8 cellular contexts compared by ENCODE assay signal in genomic region chr11:121466063-121466794, GRCh38. TPM values are rescaled to one million over a fixed set of nuclear protein-coding genes. Genes with fewer than 3 reads are reported as not detected.
DNase-seq lines count a peak whose midpoint lies in the region; ATAC-seq and TF ChIP-seq lines count a peak whose summit lies in the region.

No MANE protein-coding gene starts in this region.

- no peak for TF ChIP-seq CTCF in C4-2B (conservative IDR thresholded peaks at IDR 0.05)

- no peaks in the 10 kb centered on the region for H3K36me3 ChIP-seq in iPS DF 6.9 (ENCODE audit: control insufficient read depth, insufficient read depth, low read length)

- DNase-seq in HPDE6-E6E7 (ENCODE audit: extremely low spot score) (peak; percentile 91), astrocyte of the hippocampus (ENCODE audit: low read depth, low spot score) (peak; percentile 98), iPS DF 6.9 (ENCODE audit: low read depth, low spot score) (peak; percentile 76), skeletal muscle cell (ENCODE audit: low read depth) (peak; percentile 74)

- H3K4me3 ChIP-seq in iPS DF 6.9 (ENCODE audit: low read length): no peak overlapping the region
- H3K4me3 ChIP-seq in skeletal muscle cell (ENCODE audit: low read depth, low read length): no peak overlapping the region

- no peak for ATAC-seq in GM18519 (IDR thresholded peaks at IDR 0.05; ENCODE audit: low FRiP score, unreplicated experiment)
- no peak for ATAC-seq in HG02973 (IDR thresholded peaks at IDR 0.05; ENCODE audit: unreplicated experiment)

- peak overlapping the region; percentile 52 for H3K27ac ChIP-seq in C4-2B
- peak overlapping the region; percentile 29 for H3K27ac ChIP-seq in iPS DF 6.9 (ENCODE audit: low read length)

- no peaks in the 10 kb centered on the region for H3K9me3 ChIP-seq in iPS DF 6.9 (ENCODE audit: control insufficient read depth, insufficient read depth, low read length)

- WGBS in iPS DF 6.9 (ENCODE audit: insufficient coverage, insufficient read length): no CpG with 5 or more reads among the region's 8 CpGs

- no peaks in the 10 kb centered on the region for H3K27me3 ChIP-seq in iPS DF 6.9 (ENCODE audit: control insufficient read depth, insufficient read depth, low read length)

- peaks cover 16% of the 10 kb centered on the region for H3K4me1 ChIP-seq in iPS DF 6.9 (ENCODE audit: control insufficient read depth, insufficient read depth, low read length)

TF ChIP-seq in PFSK-1, 5 proteins besides CTCF, POLR2A, EP300 and RAD21:
- peak; percentile 88 for TF ChIP-seq FOXP2 (optimal IDR thresholded peaks at IDR 0.05; ENCODE audit: borderline replicate concordance, extremely low read depth, extremely low read length, insufficient read depth)
- no peak for TF ChIP-seq POLR2AphosphoS5 (IDR thresholded peaks at IDR 0.05; ENCODE audit: low read depth, low read length)
- TF ChIP-seq REST (IDR thresholded peaks at IDR 0.05; ENCODE audit: insufficient read depth in 1 of 2, low read depth in 2 of 2, low read length in 2 of 2): no peak
- TF ChIP-seq TAF1 (IDR thresholded peaks at IDR 0.05; ENCODE audit: borderline replicate concordance, insufficient read depth, low read length): no peak
- no peak for TF ChIP-seq SIN3A (IDR thresholded peaks at IDR 0.05; ENCODE audit: borderline replicate concordance, insufficient read depth, low read length)

RNA-seq across cellular contexts. Expression of gene SORL1, which starts 14.1 kb away (rescaled TPM):
- 6.1 TPM for polyA plus RNA-seq in PFSK-1 (2012; ENCODE audit: insufficient read length, low read depth)
